Comparison of ENCODE assay signal across 26 cellular contexts in genomic region chr1:4416189-4416588, GRCh38.
"Had no signal": no experiment of that assay in that cellular context is flagged by ENCODE, and none has a peak within 500 bp of the region (broad histone marks: within the 10 kb centered on the region; RNA-seq: fewer than 3 reads in every experiment).

No MANE protein-coding gene starts in this region.

- H3K27me3 ChIP-seq: pancreas, right lobe of liver, testis, thyroid gland, transverse colon, upper lobe of left lung, vagina had no signal

- ATAC-seq: lower lobe of right lung; naive thymus-derived CD8-positive, alpha-beta T cell; pancreas; right lobe of liver; stimulated activated naive B cell treated with anti-CD40 and anti-IgM and Interleukin-4, amounts not matched to agents 10 μg/mL and 1 μg/mL and 100 μg/mL, for 72 hours; stimulated activated naive CD8-positive, alpha-beta T cell treated with anti-CD3 and anti-CD28 coated beads, Interleukin-15, Interleukin-2, amounts not matched to agents 100 U/mL and 50 U/mL, for 24 hours had no signal

- H3K4me3 ChIP-seq: lower lobe of right lung, pancreas, prostate gland, right lobe of liver, skin epidermis, stomach, testis, thyroid gland, transverse colon, upper lobe of left lung, vagina had no signal

- H3K36me3 ChIP-seq: lower lobe of right lung, pancreas, prostate gland, right lobe of liver, stomach, thyroid gland, transverse colon, upper lobe of left lung, vagina had no signal

- DNase-seq: hypothalamus; immature natural killer cell; kidney; lower lobe of right lung; mammary epithelial cell; mesenchymal stem cell; naive thymus-derived CD8-positive, alpha-beta T cell; nephron progenitor cell; pancreas; posterior cingulate gyrus; retina; right lobe of liver; stimulated activated CD4-positive, alpha-beta T cell treated with anti-CD3 and anti-CD28 coated beads, Interleukin-12 subunit alpha, Interleukin-12 subunit beta, amount 100 ng/mL, for 4 hours; stimulated activated CD4-positive, alpha-beta T cell treated with anti-CD3 and anti-CD28 coated beads, Interleukin-15, amount 100 ng/mL, for 24 hours; stimulated activated CD4-positive, alpha-beta T cell treated with anti-CD3 and anti-CD28 coated beads, Interleukin-2, amount 100 ng/mL, for 24 hours; stimulated activated CD4-positive, alpha-beta T cell treated with anti-CD3 and anti-CD28 coated beads, Interleukin-4, amount 100 ng/mL, for 1 hour; stimulated activated naive B cell treated with anti-CD40 and anti-IgM and Interleukin-4, amounts not matched to agents 10 μg/mL and 1 μg/mL and 100 μg/mL, for 72 hours; stimulated activated naive CD8-positive, alpha-beta T cell treated with anti-CD3 and anti-CD28 coated beads, Interleukin-15, Interleukin-2, amounts not matched to agents 100 U/mL and 50 U/mL, for 24 hours; stomach; testis; thyroid gland; transverse colon; upper lobe of left lung had no signal

- H3K4me3 Mint-ChIP-seq: immature natural killer cell; naive thymus-derived CD8-positive, alpha-beta T cell; nephron progenitor cell; stimulated activated naive B cell treated with anti-CD40 and anti-IgM and Interleukin-4, amounts not matched to agents 10 μg/mL and 1 μg/mL and 100 μg/mL, for 72 hours had no signal

- H3K27ac Mint-ChIP-seq: immature natural killer cell; stimulated activated naive B cell treated with anti-CD40 and anti-IgM and Interleukin-4, amounts not matched to agents 10 μg/mL and 1 μg/mL and 100 μg/mL, for 72 hours had no signal

- H3K4me1 Mint-ChIP-seq: immature natural killer cell; naive thymus-derived CD8-positive, alpha-beta T cell; stimulated activated naive B cell treated with anti-CD40 and anti-IgM and Interleukin-4, amounts not matched to agents 10 μg/mL and 1 μg/mL and 100 μg/mL, for 72 hours had no signal

- H3K4me1 ChIP-seq: lower lobe of right lung, pancreas, prostate gland, right lobe of liver, stomach, testis, thyroid gland, transverse colon, upper lobe of left lung, vagina had no signal

- H3K27ac ChIP-seq: lower lobe of right lung, pancreas, prostate gland, right lobe of liver, skin epidermis, stomach, testis, thyroid gland, transverse colon, upper lobe of left lung, vagina had no signal

- H3K9me3 ChIP-seq: lower lobe of right lung, pancreas, prostate gland, right lobe of liver, testis, thyroid gland, vagina had no signal

- H3K36me3 Mint-ChIP-seq: immature natural killer cell; stimulated activated naive B cell treated with anti-CD40 and anti-IgM and Interleukin-4, amounts not matched to agents 10 μg/mL and 1 μg/mL and 100 μg/mL, for 72 hours had no signal
